In the genomic region with DNA sequence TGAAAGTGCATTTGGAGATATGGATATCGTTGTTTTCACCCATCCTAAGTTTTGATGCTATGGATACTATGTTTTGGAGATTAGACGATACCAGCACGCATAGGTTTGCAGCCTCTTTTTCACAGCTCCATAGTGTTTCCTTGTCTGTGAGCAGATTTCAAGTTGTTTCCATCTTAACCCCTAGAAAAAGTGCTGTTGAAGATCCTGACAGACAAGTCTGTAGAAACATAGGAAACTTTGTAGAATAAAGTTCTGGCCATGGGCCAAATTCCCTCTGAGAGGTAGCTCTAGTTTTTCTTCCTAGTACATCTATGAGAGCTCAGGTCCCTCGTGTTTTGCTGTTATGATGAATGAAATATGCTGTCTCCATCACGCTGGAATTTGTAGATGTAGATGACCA, we compare ENCODE assay signal across 1 cellular context.
TF ChIP-seq lines count a peak whose summit lies in the region.

No MANE protein-coding gene starts in this region.

TF ChIP-seq in K562, 482 proteins besides CTCF, POLR2A, EP300 and RAD21 (continued from another document):
- TF ChIP-seq, protein P1, sequence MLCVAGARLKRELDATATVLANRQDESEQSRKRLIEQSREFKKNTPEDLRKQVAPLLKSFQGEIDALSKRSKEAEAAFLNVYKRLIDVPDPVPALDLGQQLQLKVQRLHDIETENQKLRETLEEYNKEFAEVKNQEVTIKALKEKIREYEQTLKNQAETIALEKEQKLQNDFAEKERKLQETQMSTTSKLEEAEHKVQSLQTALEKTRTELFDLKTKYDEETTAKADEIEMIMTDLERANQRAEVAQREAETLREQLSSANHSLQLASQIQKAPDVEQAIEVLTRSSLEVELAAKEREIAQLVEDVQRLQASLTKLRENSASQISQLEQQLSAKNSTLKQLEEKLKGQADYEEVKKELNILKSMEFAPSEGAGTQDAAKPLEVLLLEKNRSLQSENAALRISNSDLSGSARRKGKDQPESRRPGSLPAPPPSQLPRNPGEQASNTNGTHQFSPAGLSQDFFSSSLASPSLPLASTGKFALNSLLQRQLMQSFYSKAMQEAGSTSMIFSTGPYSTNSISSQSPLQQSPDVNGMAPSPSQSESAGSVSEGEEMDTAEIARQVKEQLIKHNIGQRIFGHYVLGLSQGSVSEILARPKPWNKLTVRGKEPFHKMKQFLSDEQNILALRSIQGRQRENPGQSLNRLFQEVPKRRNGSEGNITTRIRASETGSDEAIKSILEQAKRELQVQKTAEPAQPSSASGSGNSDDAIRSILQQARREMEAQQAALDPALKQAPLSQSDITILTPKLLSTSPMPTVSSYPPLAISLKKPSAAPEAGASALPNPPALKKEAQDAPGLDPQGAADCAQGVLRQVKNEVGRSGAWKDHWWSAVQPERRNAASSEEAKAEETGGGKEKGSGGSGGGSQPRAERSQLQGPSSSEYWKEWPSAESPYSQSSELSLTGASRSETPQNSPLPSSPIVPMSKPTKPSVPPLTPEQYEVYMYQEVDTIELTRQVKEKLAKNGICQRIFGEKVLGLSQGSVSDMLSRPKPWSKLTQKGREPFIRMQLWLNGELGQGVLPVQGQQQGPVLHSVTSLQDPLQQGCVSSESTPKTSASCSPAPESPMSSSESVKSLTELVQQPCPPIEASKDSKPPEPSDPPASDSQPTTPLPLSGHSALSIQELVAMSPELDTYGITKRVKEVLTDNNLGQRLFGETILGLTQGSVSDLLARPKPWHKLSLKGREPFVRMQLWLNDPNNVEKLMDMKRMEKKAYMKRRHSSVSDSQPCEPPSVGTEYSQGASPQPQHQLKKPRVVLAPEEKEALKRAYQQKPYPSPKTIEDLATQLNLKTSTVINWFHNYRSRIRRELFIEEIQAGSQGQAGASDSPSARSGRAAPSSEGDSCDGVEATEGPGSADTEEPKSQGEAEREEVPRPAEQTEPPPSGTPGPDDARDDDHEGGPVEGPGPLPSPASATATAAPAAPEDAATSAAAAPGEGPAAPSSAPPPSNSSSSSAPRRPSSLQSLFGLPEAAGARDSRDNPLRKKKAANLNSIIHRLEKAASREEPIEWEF (CRISPR knock-in tag; IDR thresholded peaks at IDR 0.05): no peak
- TF ChIP-seq FOXJ2 (tag; IDR thresholded peaks at IDR 0.05) (peak; percentile 62), DNMT1 (IDR thresholded peaks at IDR 0.05) (no peak), ZNF347 (CRISPR knock-in tag; IDR thresholded peaks at IDR 0.05; ENCODE audit: low read depth) (no peak), STAG1 (CRISPR knock-in tag; IDR thresholded peaks at IDR 0.05; ENCODE audit: borderline replicate concordance) (no peak), STAT5A (IDR thresholded peaks at IDR 0.05; ENCODE audit: borderline replicate concordance, low read length) (no peak), NFIC (IDR thresholded peaks at IDR 0.05) (peak; percentile 91), TARDBP (IDR thresholded peaks at IDR 0.05) (no peak), YBX1 (IDR thresholded peaks at IDR 0.05) (no peak), ELF2 (CRISPR knock-in tag; IDR thresholded peaks at IDR 0.05) (no peak), DDX20 (tag; IDR thresholded peaks at IDR 0.05; ENCODE audit: low read depth) (no peak), SIRT6 (IDR thresholded peaks at IDR 0.05; ENCODE audit: low read depth, low read length) (no peak), MCM3 (IDR thresholded peaks at IDR 0.05) (no peak), ADNP (tag; IDR thresholded peaks at IDR 0.05) (no peak), ZNF707 (CRISPR knock-in tag; conservative IDR thresholded peaks at IDR 0.05) (no peak), MECOM (CRISPR knock-in tag; IDR thresholded peaks at IDR 0.05) (no peak)
- TF ChIP-seq, protein P2, sequence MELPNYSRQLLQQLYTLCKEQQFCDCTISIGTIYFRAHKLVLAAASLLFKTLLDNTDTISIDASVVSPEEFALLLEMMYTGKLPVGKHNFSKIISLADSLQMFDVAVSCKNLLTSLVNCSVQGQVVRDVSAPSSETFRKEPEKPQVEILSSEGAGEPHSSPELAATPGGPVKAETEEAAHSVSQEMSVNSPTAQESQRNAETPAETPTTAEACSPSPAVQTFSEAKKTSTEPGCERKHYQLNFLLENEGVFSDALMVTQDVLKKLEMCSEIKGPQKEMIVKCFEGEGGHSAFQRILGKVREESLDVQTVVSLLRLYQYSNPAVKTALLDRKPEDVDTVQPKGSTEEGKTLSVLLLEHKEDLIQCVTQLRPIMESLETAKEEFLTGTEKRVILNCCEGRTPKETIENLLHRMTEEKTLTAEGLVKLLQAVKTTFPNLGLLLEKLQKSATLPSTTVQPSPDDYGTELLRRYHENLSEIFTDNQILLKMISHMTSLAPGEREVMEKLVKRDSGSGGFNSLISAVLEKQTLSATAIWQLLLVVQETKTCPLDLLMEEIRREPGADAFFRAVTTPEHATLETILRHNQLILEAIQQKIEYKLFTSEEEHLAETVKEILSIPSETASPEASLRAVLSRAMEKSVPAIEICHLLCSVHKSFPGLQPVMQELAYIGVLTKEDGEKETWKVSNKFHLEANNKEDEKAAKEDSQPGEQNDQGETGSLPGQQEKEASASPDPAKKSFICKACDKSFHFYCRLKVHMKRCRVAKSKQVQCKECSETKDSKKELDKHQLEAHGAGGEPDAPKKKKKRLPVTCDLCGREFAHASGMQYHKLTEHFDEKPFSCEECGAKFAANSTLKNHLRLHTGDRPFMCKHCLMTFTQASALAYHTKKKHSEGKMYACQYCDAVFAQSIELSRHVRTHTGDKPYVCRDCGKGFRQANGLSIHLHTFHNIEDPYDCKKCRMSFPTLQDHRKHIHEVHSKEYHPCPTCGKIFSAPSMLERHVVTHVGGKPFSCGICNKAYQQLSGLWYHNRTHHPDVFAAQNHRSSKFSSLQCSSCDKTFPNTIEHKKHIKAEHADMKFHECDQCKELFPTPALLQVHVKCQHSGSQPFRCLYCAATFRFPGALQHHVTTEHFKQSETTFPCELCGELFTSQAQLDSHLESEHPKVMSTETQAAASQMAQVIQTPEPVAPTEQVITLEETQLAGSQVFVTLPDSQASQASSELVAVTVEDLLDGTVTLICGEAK (IDR thresholded peaks at IDR 0.05): peak; percentile 39; the same call in 1 of the 2 replicates
- TF ChIP-seq, protein P2 (CRISPR knock-in tag; IDR thresholded peaks at IDR 0.05): no peak
- TF ChIP-seq, protein P3, sequence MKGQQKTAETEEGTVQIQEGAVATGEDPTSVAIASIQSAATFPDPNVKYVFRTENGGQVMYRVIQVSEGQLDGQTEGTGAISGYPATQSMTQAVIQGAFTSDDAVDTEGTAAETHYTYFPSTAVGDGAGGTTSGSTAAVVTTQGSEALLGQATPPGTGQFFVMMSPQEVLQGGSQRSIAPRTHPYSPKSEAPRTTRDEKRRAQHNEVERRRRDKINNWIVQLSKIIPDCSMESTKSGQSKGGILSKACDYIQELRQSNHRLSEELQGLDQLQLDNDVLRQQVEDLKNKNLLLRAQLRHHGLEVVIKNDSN (CRISPR knock-in tag; IDR thresholded peaks at IDR 0.05): no peak
- TF ChIP-seq, protein P4, sequence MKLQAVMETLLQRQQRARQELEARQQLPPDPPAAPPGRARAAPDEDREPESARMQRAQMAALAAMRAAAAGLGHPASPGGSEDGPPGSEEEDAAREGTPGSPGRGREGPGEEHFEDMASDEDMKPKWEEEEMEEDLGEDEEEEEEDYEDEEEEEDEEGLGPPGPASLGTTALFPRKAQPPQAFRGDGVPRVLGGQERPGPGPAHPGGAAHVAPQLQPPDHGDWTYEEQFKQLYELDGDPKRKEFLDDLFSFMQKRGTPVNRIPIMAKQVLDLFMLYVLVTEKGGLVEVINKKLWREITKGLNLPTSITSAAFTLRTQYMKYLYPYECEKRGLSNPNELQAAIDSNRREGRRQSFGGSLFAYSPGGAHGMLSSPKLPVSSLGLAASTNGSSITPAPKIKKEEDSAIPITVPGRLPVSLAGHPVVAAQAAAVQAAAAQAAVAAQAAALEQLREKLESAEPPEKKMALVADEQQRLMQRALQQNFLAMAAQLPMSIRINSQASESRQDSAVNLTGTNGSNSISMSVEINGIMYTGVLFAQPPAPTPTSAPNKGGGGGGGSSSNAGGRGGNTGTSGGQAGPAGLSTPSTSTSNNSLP (IDR thresholded peaks at IDR 0.05; ENCODE audit: borderline replicate concordance, low read depth, low read length): no peak
- TF ChIP-seq, protein P5, sequence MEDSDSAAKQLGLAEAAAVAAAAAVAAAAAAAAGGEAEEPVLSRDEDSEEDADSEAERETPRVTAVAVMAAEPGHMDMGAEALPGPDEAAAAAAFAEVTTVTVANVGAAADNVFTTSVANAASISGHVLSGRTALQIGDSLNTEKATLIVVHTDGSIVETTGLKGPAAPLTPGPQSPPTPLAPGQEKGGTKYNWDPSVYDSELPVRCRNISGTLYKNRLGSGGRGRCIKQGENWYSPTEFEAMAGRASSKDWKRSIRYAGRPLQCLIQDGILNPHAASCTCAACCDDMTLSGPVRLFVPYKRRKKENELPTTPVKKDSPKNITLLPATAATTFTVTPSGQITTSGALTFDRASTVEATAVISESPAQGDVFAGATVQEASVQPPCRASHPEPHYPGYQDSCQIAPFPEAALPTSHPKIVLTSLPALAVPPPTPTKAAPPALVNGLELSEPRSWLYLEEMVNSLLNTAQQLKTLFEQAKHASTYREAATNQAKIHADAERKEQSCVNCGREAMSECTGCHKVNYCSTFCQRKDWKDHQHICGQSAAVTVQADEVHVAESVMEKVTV (CRISPR knock-in tag; IDR thresholded peaks at IDR 0.05): no peak
